Comparison of ENCODE assay signal across 14 cellular contexts in the genomic region with DNA sequence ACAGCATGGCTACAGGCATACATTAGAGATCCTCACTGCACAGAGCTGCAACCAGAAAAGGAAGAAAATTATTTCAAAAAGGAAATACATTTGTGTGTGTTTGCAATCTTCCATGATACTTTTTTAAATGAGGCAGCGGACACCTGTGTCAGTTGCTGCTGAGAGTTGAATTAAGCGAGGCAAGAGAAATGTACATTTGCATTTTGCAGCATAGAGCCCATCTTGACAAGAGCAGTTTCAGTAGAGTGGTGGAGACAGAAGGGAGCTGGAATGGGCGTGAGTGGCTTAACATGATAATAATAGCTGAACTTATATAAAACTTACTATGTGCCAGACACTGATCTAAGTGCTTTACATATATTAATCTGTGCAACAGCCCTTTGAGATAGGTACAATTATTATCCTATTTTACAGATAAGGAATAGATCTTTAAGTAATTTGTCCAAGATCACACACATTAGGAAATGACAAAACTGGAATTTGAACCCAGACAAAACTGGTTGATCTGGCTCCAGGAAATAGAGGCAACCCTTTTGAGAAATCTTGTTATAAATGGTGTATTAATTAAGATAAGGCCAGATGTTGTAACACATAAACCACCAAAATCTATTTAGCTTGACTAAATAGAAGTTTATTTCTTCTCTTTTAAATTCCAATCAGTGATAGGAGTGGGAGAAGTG.
DNase-seq lines count a peak whose midpoint lies in the region; ATAC-seq and TF ChIP-seq lines count a peak whose summit lies in the region.
"Had no signal": no experiment of that assay in that cellular context is flagged by ENCODE, and none has a peak within 500 bp of the region (broad histone marks: within the 10 kb centered on the region; RNA-seq: fewer than 3 reads in every experiment).

No MANE protein-coding gene starts in this region.

- H3K36me3 Mint-ChIP-seq in H9 (ENCODE audit: insufficient read depth in 1 of 3, low read depth in 3 of 3): no peaks in the 10 kb centered on the region

- in situ Hi-C loops in GM13976 (cut with MboI; ENCODE audit: low sequenced_read_pairs, unreplicated experiment): no loop called here

- H3K4me3 ChIP-seq in Peyer's patch: no peak overlapping the region
- no peak overlapping the region for H3K4me3 ChIP-seq in mesendoderm (ENCODE audit: low read length)

- no peak for ATAC-seq in GM18519 (IDR thresholded peaks at IDR 0.05; ENCODE audit: low FRiP score, unreplicated experiment)

- H2AK5ac ChIP-seq in H9 (ENCODE audit: insufficient read length, low read length): no peak overlapping the region
- no peak overlapping the region for H2AK5ac ChIP-seq in mesendoderm (ENCODE audit: low read length)

- H3K23me2 ChIP-seq in H9 (ENCODE audit: insufficient read length, low read depth, low read length, poor library complexity, severe bottlenecking): peaks cover under 1% of the 10 kb centered on the region

- no peak for TF ChIP-seq POLR2A in Peyer's patch (IDR thresholded peaks at IDR 0.05)

- H3K27me3 ChIP-seq in H9 (ENCODE audit: insufficient read depth, low read length): no peaks in the 10 kb centered on the region
- H3K27me3 ChIP-seq in Peyer's patch: no peaks in the 10 kb centered on the region
- no peaks in the 10 kb centered on the region for H3K27me3 ChIP-seq in mesendoderm (ENCODE audit: insufficient read depth, low read length, poor library complexity)

- H3K56ac ChIP-seq in H9 (ENCODE audit: insufficient read length, low read depth, low read length) (no peak overlapping the region), mesendoderm (ENCODE audit: low read length) (no peak overlapping the region)

- DNase-seq in H9 (no peak), Peyer's patch (no peak), mesendoderm (no peak), GM13976 (ENCODE audit: low spot score) (no peak), NCI-H226 (no peak)
- no peak for DNase-seq in activated naive CD4-positive, alpha-beta T cell treated with Interleukin-2 at 50 U/mL for 16 hours
- DNase-seq: C1 segment of cervical spinal cord; CD4-positive, alpha-beta T cell; EL; HCEC 1CT; HFFc6 had no signal

- H3K9me3 ChIP-seq in H9 (ENCODE audit: control insufficient read depth, low read depth, low read length) (no peaks in the 10 kb centered on the region), Peyer's patch (no peaks in the 10 kb centered on the region)

- no CpG with 5 or more reads among the region's 3 CpGs for WGBS in H9 (ENCODE audit: extremely low coverage, insufficient read length, low lambda C conversion rate)
- no CpG with 5 or more reads among the region's 3 CpGs for WGBS in mesendoderm (ENCODE audit: extremely low coverage, insufficient coverage, low lambda C conversion rate)

- H3K27me3 Mint-ChIP-seq in H9 (ENCODE audit: low read depth): peaks cover 12% of the 10 kb centered on the region

- peaks cover 4 to 8% of the 10 kb centered on the region in 2 experiments for H3K4me1 Mint-ChIP-seq in H9
- H3K4me1 Mint-ChIP-seq: B cell had no signal

- H3K9ac ChIP-seq in H9 (ENCODE audit: extremely low read depth, insufficient read length, low read length) (no peak overlapping the region), mesendoderm (ENCODE audit: low read length) (no peak overlapping the region)

- TF ChIP-seq CTCF in H9 (conservative IDR thresholded peaks at IDR 0.05) (no peak), Peyer's patch (IDR thresholded peaks at IDR 0.05) (no peak), GM13976 (IDR thresholded peaks at IDR 0.05; ENCODE audit: borderline replicate concordance, control extremely low read depth, extremely low read depth, insufficient read depth, missing control alignments) (no peak)

- no peaks in the 10 kb centered on the region; a peak in 1 of 5 replicates for H3K9me3 Mint-ChIP-seq in H9
- H3K9me3 Mint-ChIP-seq: CD4-positive, alpha-beta T cell; HFFc6 had no signal

- H3K79me2 ChIP-seq in H9 (ENCODE audit: insufficient read depth, low read length): no peaks in the 10 kb centered on the region
- no peaks in the 10 kb centered on the region for H3K79me2 ChIP-seq in mesendoderm (ENCODE audit: control insufficient read depth, insufficient read depth, low read length)

- H3K27ac ChIP-seq in H9 (ENCODE audit: insufficient read length, low read depth, low read length): no peak overlapping the region
- H3K27ac ChIP-seq in Peyer's patch: peak overlapping the region in 3 of 4 donors; percentile 62 to 86 (median 84)
- H3K27ac ChIP-seq in mesendoderm (ENCODE audit: low read depth, low read length): no peak overlapping the region
- H3K27ac ChIP-seq: HL-60 had no signal

- peak overlapping the region; percentile 42 for H4K91ac ChIP-seq in H9 (ENCODE audit: insufficient read length, low read depth, low read length)

- H3K27ac Mint-ChIP-seq in H9: no peak overlapping the region
- H3K27ac Mint-ChIP-seq: B cell; CD4-positive, alpha-beta T cell; HFFc6 had no signal

- no peak overlapping the region for H2AFZ ChIP-seq in H9 (ENCODE audit: low read length)

- no peaks in the 10 kb centered on the region for H4K20me1 ChIP-seq in H9 (ENCODE audit: control insufficient read depth, insufficient read depth, insufficient read length)

- H3K14ac ChIP-seq in H9 (ENCODE audit: insufficient read depth, low read length): no peak overlapping the region

- H3K18ac ChIP-seq in H9 (ENCODE audit: insufficient read length, low read depth, low read length) (no peak overlapping the region), mesendoderm (ENCODE audit: low read length) (no peak overlapping the region)

- no peaks in the 10 kb centered on the region for H3K36me3 ChIP-seq in Peyer's patch
- H3K36me3 ChIP-seq in mesendoderm (ENCODE audit: control insufficient read depth, insufficient read depth, low read length): no peaks in the 10 kb centered on the region

- H3T11ph ChIP-seq in H9 (ENCODE audit: low read length): no peak overlapping the region

- H3K23ac ChIP-seq in H9 (ENCODE audit: insufficient read length, low read depth, low read length): no peak overlapping the region
- H3K23ac ChIP-seq in mesendoderm (ENCODE audit: low read length): no peak overlapping the region

- no peak overlapping the region for H2BK20ac ChIP-seq in H9 (ENCODE audit: low read depth, low read length, poor library complexity, severe bottlenecking)

- H4K5ac ChIP-seq in H9 (ENCODE audit: insufficient read length, low read depth, low read length) (no peak overlapping the region), mesendoderm (ENCODE audit: low read length) (no peak overlapping the region)

- H3K79me1 ChIP-seq in H9 (ENCODE audit: insufficient read depth, low read depth, low read length, poor library complexity, severe bottlenecking) (no peaks in the 10 kb centered on the region), mesendoderm (ENCODE audit: low read length) (no peaks in the 10 kb centered on the region)

- H2BK15ac ChIP-seq in H9 (ENCODE audit: low read depth, low read length) (no peak overlapping the region), mesendoderm (replicated peaks; ENCODE audit: low read depth) (no peak overlapping the region)

- no peak overlapping the region for H3K4ac ChIP-seq in H9 (ENCODE audit: low read depth, low read length)
- no peak overlapping the region for H3K4ac ChIP-seq in mesendoderm (ENCODE audit: low read depth, low read length)

- H2BK5ac ChIP-seq in H9 (ENCODE audit: insufficient read length, low read length) (no peak overlapping the region), mesendoderm (ENCODE audit: low read length) (no peak overlapping the region)

- H3K4me1 ChIP-seq in H9 (ENCODE audit: insufficient read depth, low read length): no peaks in the 10 kb centered on the region
- no peaks in the 10 kb centered on the region for H3K4me1 ChIP-seq in Peyer's patch
- H3K4me1 ChIP-seq in mesendoderm (ENCODE audit: control insufficient read depth, low read depth, low read length): peaks cover 2% of the 10 kb centered on the region

- H2BK12ac ChIP-seq in H9 (ENCODE audit: insufficient read length, low read depth, low read length): no peak overlapping the region

- H2BK120ac ChIP-seq in H9 (ENCODE audit: low read depth, low read length, poor library complexity, severe bottlenecking) (no peak overlapping the region), mesendoderm (ENCODE audit: low read depth, low read length) (peak overlapping the region; percentile 31)

- H4K8ac ChIP-seq in H9 (replicated peaks; ENCODE audit: insufficient read length, low read depth, low read length): no peak overlapping the region
- no peak overlapping the region for H4K8ac ChIP-seq in mesendoderm (ENCODE audit: low read depth, low read length)

- no peak overlapping the region for H3K4me3 Mint-ChIP-seq in H9
- H3K4me3 Mint-ChIP-seq: B cell; CD4-positive, alpha-beta T cell; HFFc6 had no signal

- H3K4me2 ChIP-seq in H9 (ENCODE audit: insufficient read depth, insufficient read length, low read length) (no peak overlapping the region), mesendoderm (ENCODE audit: low read length) (no peak overlapping the region)

Comparison
In these comparisons a context has a peak if more than half of its experiments do, and no peak if none do; other contexts are left out.
1. H3K27ac ChIP-seq: peak in Peyer's patch (3 of 4); none in H9 (single experiment) and mesendoderm (single experiment).